Comparison of ENCODE assay signal across 24 cellular contexts in the genomic region with DNA sequence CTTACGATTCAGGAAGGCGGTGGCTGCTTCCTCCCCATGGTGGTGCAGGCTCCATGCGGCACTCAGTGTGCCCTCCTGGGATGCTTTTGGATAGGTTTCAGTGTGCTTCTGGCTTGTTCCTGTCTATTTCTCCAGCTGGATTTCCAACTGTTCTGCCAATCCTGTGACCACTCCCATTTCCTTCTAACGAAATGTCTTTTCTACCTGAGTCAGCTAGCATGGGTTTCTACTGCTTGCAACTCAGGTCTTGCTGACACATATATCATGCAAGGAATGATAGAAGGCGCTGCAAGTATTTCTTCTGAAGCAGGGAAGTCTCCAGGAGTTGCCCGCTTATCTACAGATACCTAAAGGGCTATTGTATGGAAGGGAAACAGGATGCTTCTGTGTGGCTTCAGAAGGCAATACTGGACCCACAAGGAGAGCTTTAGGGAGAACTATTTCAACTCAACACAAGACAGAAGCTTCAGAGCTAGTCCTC.
DNase-seq lines count a peak whose midpoint lies in the region; TF ChIP-seq lines count a peak whose summit lies in the region.
"Had no signal": no experiment of that assay in that cellular context is flagged by ENCODE, and none has a peak within 500 bp of the region (broad histone marks: within the 10 kb centered on the region; RNA-seq: fewer than 3 reads in every experiment).

No MANE protein-coding gene starts in this region.

- H3K4me3 Mint-ChIP-seq in MCF 10A (ENCODE audit: unreplicated experiment), result peak overlapping the region; percentile 61
- no peak overlapping the region for H3K4me3 Mint-ChIP-seq in activated naive CD4-positive, alpha-beta T cell treated with anti-CD3 and anti-CD28 coated beads for 36 hours
- H3K4me3 Mint-ChIP-seq: CD8-positive, alpha-beta T cell had no signal

- H3K9ac ChIP-seq in mucosa of stomach (ENCODE audit: low read length), result peak overlapping the region; percentile 42
- H3K9ac ChIP-seq: BLaER1 treated with 17β-estradiol and CSF1 and Interleukin-3, amounts not matched to agents 10 nM and 100 nM had no signal

- peaks cover 22% of the 10 kb centered on the region for H3K36me3 Mint-ChIP-seq in MCF 10A (ENCODE audit: insufficient read depth, unreplicated experiment)
- no peaks in the 10 kb centered on the region for H3K36me3 Mint-ChIP-seq in activated naive CD4-positive, alpha-beta T cell treated with anti-CD3 and anti-CD28 coated beads for 36 hours (ENCODE audit: low read depth)
- H3K36me3 Mint-ChIP-seq: CD8-positive, alpha-beta T cell had no signal

- no peaks in the 10 kb centered on the region for H3K9me3 Mint-ChIP-seq in MCF 10A (ENCODE audit: unreplicated experiment)
- no peaks in the 10 kb centered on the region for H3K9me3 Mint-ChIP-seq in activated naive CD4-positive, alpha-beta T cell treated with anti-CD3 and anti-CD28 coated beads for 36 hours
- H3K9me3 Mint-ChIP-seq: CD8-positive, alpha-beta T cell had no signal

- H3K9me3 ChIP-seq in breast epithelium (no peaks in the 10 kb centered on the region), esophagus (ENCODE audit: control insufficient read depth in 2 of 2, insufficient read depth in 1 of 2, low read depth in 1 of 2, low read length in 1 of 2) (no peaks in the 10 kb centered on the region), mucosa of stomach (ENCODE audit: control insufficient read depth, low read length) (no peaks in the 10 kb centered on the region)
- H3K9me3 ChIP-seq: BLaER1 treated with 17β-estradiol and CSF1 and Interleukin-3, amounts not matched to agents 10 nM and 100 nM; SJSA1 had no signal

- WGBS in esophagus, 2 donors, result 71 to 78% methylated on average over 6 of the region's 6 CpGs

- H3K4me1 ChIP-seq in breast epithelium, result no peaks in the 10 kb centered on the region
- H3K4me1 ChIP-seq in esophagus (ENCODE audit: control insufficient read depth in 2 of 2, insufficient read depth in 2 of 2, low read length in 1 of 2), result peaks cover 3 to 22% of the 10 kb centered on the region in 2 donors
- H3K4me1 ChIP-seq in mucosa of stomach (ENCODE audit: control insufficient read depth, insufficient read depth, low read length), result peaks cover 54% of the 10 kb centered on the region
- H3K4me1 ChIP-seq: SJSA1 had no signal

- H3K27ac Mint-ChIP-seq in MCF 10A (ENCODE audit: low read depth, unreplicated experiment), result no peak overlapping the region
- H3K27ac Mint-ChIP-seq in activated naive CD4-positive, alpha-beta T cell treated with anti-CD3 and anti-CD28 coated beads for 36 hours, result no peak overlapping the region
- H3K27ac Mint-ChIP-seq: CD8-positive, alpha-beta T cell had no signal

- POLR2A ChIA-PET in MCF 10A (lab: Yijun Ruan, JAX), result interaction anchor here (0.6 to 12.7 kb wide), 17 partner anchors 8 to 485 kb away, joined by 3 to 162 read pairs (median 5); partner anchors contain the start of gene HES1

- H3K27me3 ChIP-seq in breast epithelium (no peaks in the 10 kb centered on the region), esophagus (ENCODE audit: control insufficient read depth in 1 of 2, insufficient read depth in 2 of 2, low read length in 2 of 2) (no peaks in the 10 kb centered on the region), mucosa of stomach (ENCODE audit: control insufficient read depth, insufficient read depth, low read length) (peaks cover 4% of the 10 kb centered on the region)
- H3K27me3 ChIP-seq: BLaER1 treated with 17β-estradiol and CSF1 and Interleukin-3, amounts not matched to agents 10 nM and 100 nM; SJSA1 had no signal

- H3K27me3 Mint-ChIP-seq in MCF 10A (ENCODE audit: insufficient read depth, unreplicated experiment), result no peaks in the 10 kb centered on the region
- H3K27me3 Mint-ChIP-seq in activated naive CD4-positive, alpha-beta T cell treated with anti-CD3 and anti-CD28 coated beads for 36 hours (ENCODE audit: low read depth), result peaks cover 15% of the 10 kb centered on the region

- peak; percentile 92 for DNase-seq in MCF 10A (ENCODE audit: unreplicated experiment)
- DNase-seq in breast epithelium (ENCODE audit: low spot score in 2 of 2), result no peak
- DNase-seq in activated naive CD4-positive, alpha-beta T cell treated with anti-CD3 and anti-CD28 coated beads for 36 hours, result no peak
- no peak for DNase-seq in glomerular visceral epithelial cell (ENCODE audit: extremely low spot score)
- DNase-seq in SHP77 (lab: John Stamatoyannopoulos, UW), result no peak
- no peak for DNase-seq in mesenteric fat pad (ENCODE audit: low spot score)
- DNase-seq: Calu3; CD8-positive, alpha-beta T cell; DMS153; GOT3; KBM-7; NCI-H1105; NCI-H146; NCI-H2029 treated with DMSO at 0.1 percent for 48 hours; NCI-H226; NCI-H510A treated with DMSO at 0.1 percent for 48 hours; NCI-H748 treated with DMSO at 0.1 percent for 48 hours; NK-92 treated with Interleukin-12 subunit alpha and Interleukin-12 subunit beta, amount 100 ng/mL, for 24 hours had no signal

- no TSS peak for BruUV-seq in MCF 10A (replicated peaks; lab: Mats Ljungman, UMichigan)

- H3K27ac ChIP-seq in breast epithelium (no peak overlapping the region), esophagus (ENCODE audit: low read depth in 2 of 2, low read length in 1 of 2) (peak overlapping the region; percentile 85 to 92)
- H3K27ac ChIP-seq: 22Rv1; BLaER1 treated with 17β-estradiol and CSF1 and Interleukin-3, amounts not matched to agents 10 nM and 100 nM; HL-60; SJSA1 had no signal

- no peaks in the 10 kb centered on the region for H3K36me3 ChIP-seq in breast epithelium
- no peaks in the 10 kb centered on the region for H3K36me3 ChIP-seq in esophagus (ENCODE audit: control insufficient read depth in 2 of 2, insufficient read depth in 2 of 2, low read length in 1 of 2)
- H3K36me3 ChIP-seq in mucosa of stomach (ENCODE audit: control insufficient read depth, insufficient read depth, low read length), result no peaks in the 10 kb centered on the region
- H3K36me3 ChIP-seq: BLaER1 treated with 17β-estradiol and CSF1 and Interleukin-3, amounts not matched to agents 10 nM and 100 nM; SJSA1 had no signal

- intact Hi-C loops in MCF 10A (cut with micrococcal nuclease), result loop anchor here (2.0 to 5.0 kb wide), 2 partner anchors 145 to 477 kb away; no protein-coding TSS in a partner anchor
- intact Hi-C loops in breast epithelium (cut with DNase I; ENCODE audit: low total_unique reads), result no loop called here
- intact Hi-C loops in activated naive CD4-positive, alpha-beta T cell treated with anti-CD3 and anti-CD28 coated beads for 36 hours (cut with micrococcal nuclease), result no loop called here

- CTCF ChIA-PET in MCF 10A (lab: Yijun Ruan, JAX), result interaction anchor here (0.7 to 2.3 kb wide), 9 partner anchors 31 to 492 kb away, joined by 3 to 8 read pairs (median 3); no protein-coding TSS in a partner anchor
- CTCF ChIA-PET in activated naive CD4-positive, alpha-beta T cell treated with anti-CD3 and anti-CD28 coated beads for 36 hours (lab: Charles Lee), result interaction anchor here (1.7 kb wide), 1 partner anchor 17 kb away, joined by 4 read pairs; no protein-coding TSS in a partner anchor

- peaks cover 34% of the 10 kb centered on the region for H3K4me1 Mint-ChIP-seq in MCF 10A (ENCODE audit: insufficient read depth, unreplicated experiment)
- peaks cover 2% of the 10 kb centered on the region for H3K4me1 Mint-ChIP-seq in activated naive CD4-positive, alpha-beta T cell treated with anti-CD3 and anti-CD28 coated beads for 36 hours (ENCODE audit: low read depth)

- no peak overlapping the region for H3K4me3 ChIP-seq in breast epithelium
- peak overlapping the region; percentile 8 to 53 for H3K4me3 ChIP-seq in esophagus (ENCODE audit: low read depth in 1 of 2, low read length in 2 of 2)
- H3K4me3 ChIP-seq in mucosa of stomach (ENCODE audit: low read length), result no peak overlapping the region
- H3K4me3 ChIP-seq: BLaER1 treated with 17β-estradiol and CSF1 and Interleukin-3, amounts not matched to agents 10 nM and 100 nM; SJSA1 had no signal

- TF ChIP-seq CTCF in MCF 10A (IDR thresholded peaks at IDR 0.05; ENCODE audit: unreplicated experiment) (no peak), breast epithelium (IDR thresholded peaks at IDR 0.05) (no peak)

- TF ChIP-seq POLR2A in breast epithelium (IDR thresholded peaks at IDR 0.05), result no peak

Comparison
In these comparisons a context has a peak if more than half of its experiments do, and no peak if none do; other contexts are left out.
1. H3K27ac ChIP-seq: peak in esophagus (2 of 2); none in breast epithelium (0 of 2).
2. H3K4me3 ChIP-seq: peak in esophagus (2 of 2); none in breast epithelium (0 of 3) and mucosa of stomach (single experiment).